Comparison of ENCODE assay signal across 17 cellular contexts in the genomic region with DNA sequence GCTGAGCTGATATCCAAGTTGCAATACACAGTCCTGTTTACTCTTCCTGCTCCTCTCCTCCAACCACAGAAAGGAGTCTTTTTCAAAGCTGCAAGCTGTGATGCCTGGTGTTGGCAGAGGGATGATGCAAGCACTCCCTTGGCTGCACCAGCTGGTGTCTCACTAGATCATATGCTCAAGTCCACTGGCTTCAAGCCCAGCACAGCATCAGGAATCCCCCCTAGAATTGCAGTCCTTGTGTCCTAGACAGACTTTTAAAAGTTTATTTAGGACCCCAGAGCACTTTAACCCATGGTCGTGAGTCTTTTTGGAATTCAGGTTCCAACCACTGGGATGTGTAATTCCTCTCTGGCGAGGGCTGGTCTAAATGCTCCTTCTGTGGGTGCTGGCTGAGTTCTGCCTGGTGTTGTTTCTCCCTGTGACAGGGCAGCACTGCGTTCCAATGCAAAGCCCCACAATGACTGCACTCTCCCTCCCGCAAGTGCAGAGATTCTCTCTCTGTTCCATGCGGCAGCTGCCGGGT. TPM values are rescaled to one million over a fixed set of nuclear protein-coding genes. Genes with fewer than 3 reads are reported as not detected.
DNase-seq lines count a peak whose midpoint lies in the region; ATAC-seq lines count a peak whose summit lies in the region.
"Had no signal": no experiment of that assay in that cellular context is flagged by ENCODE, and none has a peak within 500 bp of the region (broad histone marks: within the 10 kb centered on the region; RNA-seq: fewer than 3 reads in every experiment).

No MANE protein-coding gene starts in this region.

- no peaks in the 10 kb centered on the region for H3K36me3 ChIP-seq in H7 (replicated peaks; ENCODE audit: control insufficient read depth, insufficient read depth, low read length)
- H3K36me3 ChIP-seq: gastroesophageal sphincter, thyroid gland had no signal

- peaks cover 32% of the 10 kb centered on the region for H3K27me3 ChIP-seq in H7 (ENCODE audit: control insufficient read depth, insufficient read depth, low read length)
- H3K27me3 ChIP-seq: thyroid gland had no signal

- peak overlapping the region; percentile 96 for H3K27ac ChIP-seq in angular gyrus (ENCODE audit: low read depth, low read length)
- peak overlapping the region; percentile 96 for H3K27ac ChIP-seq in temporal lobe (ENCODE audit: low read depth, low read length)
- H3K27ac ChIP-seq: gastroesophageal sphincter, skin epidermis, thyroid gland had no signal

- DNase-seq in NCI-H82 (lab: John Stamatoyannopoulos, UW) = peak; percentile 29
- DNase-seq in NCI-H82 treated with DMSO at 0.1 percent for 48 hours (lab: John Stamatoyannopoulos, UW; ENCODE audit: unreplicated experiment) = no peak
- DNase-seq in hippocampal formation (lab: John Stamatoyannopoulos, UW) = peak; percentile 80 to 91
- no peak for DNase-seq in HPDE6-E6E7 (ENCODE audit: extremely low spot score)
- no peak for DNase-seq in H7
- DNase-seq: activated naive CD4-positive, alpha-beta T cell treated with Interleukin-2 at 50 U/mL for 16 hours; left cardiac atrium; NCI-H1092 treated with DMSO at 0.1 percent for 48 hours; NCI-H526 treated with DMSO at 0.1 percent for 48 hours; thyroid gland had no signal

- no peak for ATAC-seq in GM21786 (IDR thresholded peaks at IDR 0.05; ENCODE audit: unreplicated experiment)
- ATAC-seq: gastroesophageal sphincter, left cardiac atrium, Right ventricle myocardium inferior had no signal

- no peak overlapping the region for H3K4me3 ChIP-seq in H7 (ENCODE audit: insufficient read depth, low read depth, low read length)
- H3K4me3 ChIP-seq: gastroesophageal sphincter, skin epidermis, thyroid gland had no signal

RNA-seq across cellular contexts. Expression of gene HEPN1, which starts 1.9 kb away (rescaled TPM):
- total RNA-seq in temporal lobe = not detected
- not detected in 2 replicates for total RNA-seq in H7 (2014; rRNA removed; shearing (Covaris generic))
- total RNA-seq: A172, left cardiac atrium, Right ventricle myocardium inferior, thyroid gland had no signal

RNA-seq across cellular contexts. Expression of gene HEPACAM, which starts 18.7 kb away (rescaled TPM):
- total RNA-seq in temporal lobe = 14.5 TPM
- total RNA-seq in H7 (2014; rRNA removed; shearing (Covaris generic)) = not detected in 2 replicates
- total RNA-seq: A172 had no signal

RNA-seq across cellular contexts. Expression of gene ROBO4, which starts 19.5 kb away (rescaled TPM):
- total RNA-seq in temporal lobe = 3.9 TPM
- total RNA-seq in H7 (2014; rRNA removed; shearing (Covaris generic)) = not detected in 2 replicates

RNA-seq across cellular contexts. Expression of gene CCDC15, which starts 36.8 kb away (rescaled TPM):
- total RNA-seq in temporal lobe = 2.7 TPM
- total RNA-seq in H7 (2014; rRNA removed; shearing (Covaris generic)) = 1.2 and 3.0 TPM in 2 replicates

RNA-seq across cellular contexts. Expression of gene ROBO3, which starts 51.9 kb away (rescaled TPM):
- 4.7 TPM for total RNA-seq in temporal lobe
- 26.1 and 31.0 TPM in 2 replicates for total RNA-seq in H7 (2014; rRNA removed; shearing (Covaris generic))

Comparison
In these comparisons a context has a peak if more than half of its experiments do, and no peak if none do; other contexts are left out.
1. DNase-seq: peak in NCI-H82 (single experiment) and hippocampal formation (2 of 2); none in NCI-H82 treated with DMSO at 0.1 percent for 48 hours (single experiment), HPDE6-E6E7 (single experiment) and H7 (single experiment).
2. RNA of gene HEPACAM, which starts 18.7 kb away (total RNA-seq): 14.5 TPM in temporal lobe (single experiment); not detected in H7; every median in the first group is over 10 times any median in the second.